In the genomic region with DNA sequence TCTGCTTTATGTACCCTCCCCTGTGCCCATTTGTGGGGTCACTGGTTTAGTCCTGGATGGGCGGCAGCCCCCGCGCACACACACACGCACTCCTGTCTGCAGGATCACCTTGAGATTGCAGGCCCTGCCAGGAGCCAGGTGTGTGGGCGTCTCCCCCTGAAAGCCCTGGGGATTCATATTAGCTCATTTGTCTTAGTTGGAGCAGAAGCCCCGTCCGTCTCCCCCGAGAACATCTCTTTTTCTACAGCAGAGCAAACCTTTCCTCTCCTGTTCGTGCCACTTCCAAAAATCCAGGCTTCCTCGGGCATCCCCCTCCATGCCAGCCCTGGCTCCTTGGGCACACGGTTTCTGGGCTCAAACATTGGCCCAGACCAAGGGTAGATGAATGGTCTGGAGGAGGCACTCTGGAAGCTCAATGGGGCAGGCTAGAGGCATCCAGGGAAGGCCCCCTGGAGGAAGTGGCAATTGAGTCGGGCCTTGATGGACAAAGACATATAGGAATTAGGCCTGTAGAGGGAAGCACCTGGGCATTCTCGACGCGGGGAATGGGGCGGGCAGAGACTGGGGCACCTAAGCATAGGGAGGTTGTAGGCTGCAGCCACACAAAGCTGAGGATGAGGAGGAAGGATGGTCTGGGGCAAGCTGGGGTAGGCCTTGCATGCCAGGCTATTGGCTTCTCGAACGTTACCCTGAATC, we compare ENCODE assay signal across 8 cellular contexts.
DNase-seq lines count a peak whose midpoint lies in the region; ATAC-seq and TF ChIP-seq lines count a peak whose summit lies in the region.
"Had no signal": no experiment of that assay in that cellular context is flagged by ENCODE, and none has a peak within 500 bp of the region (broad histone marks: within the 10 kb centered on the region; RNA-seq: fewer than 3 reads in every experiment).

No MANE protein-coding gene starts in this region.

- no peaks in the 10 kb centered on the region for H3K27me3 ChIP-seq in Panc1 (ENCODE audit: control insufficient read depth, insufficient read depth, low read length)

- no peaks in the 10 kb centered on the region for H3K36me3 ChIP-seq in Panc1 (ENCODE audit: control insufficient read depth, insufficient read depth, low read length)

- in situ Hi-C loops in Panc1 (cut with HindIII; ENCODE audit: low pct_unique_long_range_greater_than_20kb, low sequenced_read_pairs): no loop called here

- no peak for DNase-seq in Panc1 (ENCODE audit: low read depth, low spot score)
- DNase-seq in left cardiac atrium: peak; percentile 15
- DNase-seq in sciatic nerve (ENCODE audit: low spot score): peak; percentile 49
- DNase-seq in NCI-H2196 (lab: John Stamatoyannopoulos, UW; ENCODE audit: unreplicated experiment): no peak
- DNase-seq in OCI-M2 (lab: John Stamatoyannopoulos, UW; ENCODE audit: unreplicated experiment): no peak
- DNase-seq: NCI-H774 had no signal

- no peak for TF ChIP-seq CTCF in Panc1 (IDR thresholded peaks at IDR 0.05)

- POLR2A ChIA-PET in Panc1 (lab: Charles Lee): no interaction called here

- intact Hi-C loops in Panc1 (cut with micrococcal nuclease; ENCODE audit: unreplicated experiment): no loop called here
- intact Hi-C loops in left cardiac atrium (cut with DNase I): loop anchor here (5.0 to 10.0 kb wide), 3 partner anchors 92 to 220 kb away; partner anchors contain the start of gene GSE1 (in 1 of the 2)
- intact Hi-C loops in sciatic nerve (cut with DNase I): no loop called here

- ATAC-seq in Panc1 (no peak), left cardiac atrium (no peak), sciatic nerve (no peak), GM21723 (IDR thresholded peaks at IDR 0.05; ENCODE audit: unreplicated experiment) (no peak)

- H3K27ac ChIP-seq in Panc1 (ENCODE audit: low read length): peak overlapping the region; percentile 63

- BruUV-seq in Panc1 (replicated peaks; lab: Mats Ljungman, UMichigan): no TSS peak

- peaks cover 37% of the 10 kb centered on the region for H3K4me1 ChIP-seq in Panc1 (ENCODE audit: control insufficient read depth, insufficient read depth, low read length)

- no peak overlapping the region for H3K4me3 ChIP-seq in Panc1 (ENCODE audit: low read depth in 2 of 2, low read length in 2 of 2)

- no peak for TF ChIP-seq EP300 in Ishikawa (IDR thresholded peaks at IDR 0.05; ENCODE audit: borderline replicate concordance)

- CTCF ChIA-PET in Panc1 (lab: Charles Lee): interaction anchor here (0.6 to 0.8 kb wide), 2 partner anchors 47 to 660 kb away, joined by 3 to 5 read pairs; no protein-coding TSS in a partner anchor

- H3K9me3 ChIP-seq in Panc1 (ENCODE audit: control insufficient read depth, insufficient read depth, low read depth, low read length): no peaks in the 10 kb centered on the region

- no peak for TF ChIP-seq RAD21 in Ishikawa (IDR thresholded peaks at IDR 0.05; ENCODE audit: low read depth)

TF ChIP-seq in Ishikawa, 13 proteins besides CTCF, POLR2A, EP300 and RAD21:
- no peak for TF ChIP-seq CEBPB (IDR thresholded peaks at IDR 0.05)
- TF ChIP-seq EGR1 (IDR thresholded peaks at IDR 0.05): peak; percentile 34; the same call in 1 of the 2 replicates

Comparison
In these comparisons a context has a peak if more than half of its experiments do, and no peak if none do; other contexts are left out.
1. DNase-seq: peak in left cardiac atrium (single experiment) and sciatic nerve (single experiment); none in Panc1 (single experiment), NCI-H2196 (single experiment) and OCI-M2 (single experiment).
2. intact Hi-C loops: an anchor here in left cardiac atrium (5.0 to 10.0 kb wide); none called in Panc1 and sciatic nerve.